Comparison of ENCODE assay signal across 8 cellular contexts in the genomic region with DNA sequence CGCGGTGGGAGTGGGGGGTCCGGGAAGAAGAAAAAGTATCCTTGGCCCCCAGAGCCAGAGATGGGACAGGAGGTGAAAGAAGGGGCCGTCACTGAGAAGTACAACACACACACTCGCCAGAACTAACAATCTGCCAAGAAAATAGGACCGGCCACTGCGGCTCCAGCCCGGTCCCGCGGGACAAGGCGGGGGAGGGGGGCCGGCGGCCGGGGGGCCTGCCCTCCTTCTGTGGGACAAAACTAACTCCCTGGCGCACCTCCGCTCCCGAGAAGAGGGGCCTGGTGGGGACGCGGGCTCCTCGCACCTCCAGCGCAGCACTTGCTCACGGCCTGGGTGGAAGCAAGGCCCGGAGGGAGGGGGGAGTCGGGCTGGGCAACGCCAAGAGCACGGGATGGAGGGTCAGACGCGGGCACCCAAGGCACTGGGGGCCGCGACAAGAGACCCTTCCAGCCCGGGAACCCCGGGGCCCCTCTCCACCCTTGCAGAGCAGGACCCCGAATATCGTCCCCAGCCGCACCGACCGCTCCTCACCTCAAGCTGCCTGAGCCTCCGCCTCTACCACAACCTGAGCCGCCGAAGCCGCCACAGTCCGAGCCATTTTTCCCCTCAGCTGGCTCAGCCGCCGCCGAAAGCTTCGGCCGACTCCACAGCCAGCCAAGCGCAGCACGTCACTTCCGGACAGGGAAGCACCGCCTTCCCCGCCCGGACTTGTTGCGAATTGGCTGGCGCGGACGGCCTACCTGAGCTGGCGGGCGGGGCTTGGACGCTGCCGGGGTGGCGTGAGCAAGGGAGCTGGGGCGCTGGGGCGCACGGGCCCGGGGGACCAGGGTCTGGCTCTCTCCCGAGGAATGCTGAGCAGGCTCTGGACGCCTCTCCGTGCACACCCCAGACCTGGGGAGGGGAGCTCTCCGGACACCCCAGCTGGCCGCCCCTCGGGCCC. TPM values are rescaled to one million over a fixed set of nuclear protein-coding genes. Genes with fewer than 3 reads are reported as not detected.
DNase-seq lines count a peak whose midpoint lies in the region; ATAC-seq lines count a peak whose summit lies in the region.

A gene with protein sequence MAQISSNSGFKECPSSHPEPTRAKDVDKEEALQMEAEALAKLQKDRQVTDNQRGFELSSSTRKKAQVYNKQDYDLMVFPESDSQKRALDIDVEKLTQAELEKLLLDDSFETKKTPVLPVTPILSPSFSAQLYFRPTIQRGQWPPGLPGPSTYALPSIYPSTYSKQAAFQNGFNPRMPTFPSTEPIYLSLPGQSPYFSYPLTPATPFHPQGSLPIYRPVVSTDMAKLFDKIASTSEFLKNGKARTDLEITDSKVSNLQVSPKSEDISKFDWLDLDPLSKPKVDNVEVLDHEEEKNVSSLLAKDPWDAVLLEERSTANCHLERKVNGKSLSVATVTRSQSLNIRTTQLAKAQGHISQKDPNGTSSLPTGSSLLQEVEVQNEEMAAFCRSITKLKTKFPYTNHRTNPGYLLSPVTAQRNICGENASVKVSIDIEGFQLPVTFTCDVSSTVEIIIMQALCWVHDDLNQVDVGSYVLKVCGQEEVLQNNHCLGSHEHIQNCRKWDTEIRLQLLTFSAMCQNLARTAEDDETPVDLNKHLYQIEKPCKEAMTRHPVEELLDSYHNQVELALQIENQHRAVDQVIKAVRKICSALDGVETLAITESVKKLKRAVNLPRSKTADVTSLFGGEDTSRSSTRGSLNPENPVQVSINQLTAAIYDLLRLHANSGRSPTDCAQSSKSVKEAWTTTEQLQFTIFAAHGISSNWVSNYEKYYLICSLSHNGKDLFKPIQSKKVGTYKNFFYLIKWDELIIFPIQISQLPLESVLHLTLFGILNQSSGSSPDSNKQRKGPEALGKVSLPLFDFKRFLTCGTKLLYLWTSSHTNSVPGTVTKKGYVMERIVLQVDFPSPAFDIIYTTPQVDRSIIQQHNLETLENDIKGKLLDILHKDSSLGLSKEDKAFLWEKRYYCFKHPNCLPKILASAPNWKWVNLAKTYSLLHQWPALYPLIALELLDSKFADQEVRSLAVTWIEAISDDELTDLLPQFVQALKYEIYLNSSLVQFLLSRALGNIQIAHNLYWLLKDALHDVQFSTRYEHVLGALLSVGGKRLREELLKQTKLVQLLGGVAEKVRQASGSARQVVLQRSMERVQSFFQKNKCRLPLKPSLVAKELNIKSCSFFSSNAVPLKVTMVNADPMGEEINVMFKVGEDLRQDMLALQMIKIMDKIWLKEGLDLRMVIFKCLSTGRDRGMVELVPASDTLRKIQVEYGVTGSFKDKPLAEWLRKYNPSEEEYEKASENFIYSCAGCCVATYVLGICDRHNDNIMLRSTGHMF (N-terminal part only) (minus strand): TSS at position 670 of the 940 bp plus-strand sequence. CDS start 38,245 bp downstream, outside the sequence.

- ATAC-seq in GM19397 (IDR thresholded peaks at IDR 0.05; ENCODE audit: unreplicated experiment) (peak; percentile 98), HG03565 (IDR thresholded peaks at IDR 0.05; ENCODE audit: unreplicated experiment) (peak; percentile 94), left lobe of liver (peak; percentile 97)

- DNase-seq in CD1c-positive myeloid dendritic cell (ENCODE audit: extremely low spot score), result peak; percentile 95
- peak; percentile 82 for DNase-seq in NCI-H748 treated with DMSO at 0.1 percent for 48 hours (lab: John Stamatoyannopoulos, UW)
- peak; percentile 82 to 91 for DNase-seq in activated CD4-positive, alpha-beta T cell treated with anti-CD3 and anti-CD28 coated beads, Interleukin-2, amount 50 U/mL, for 24 hours (ENCODE audit: low read depth in 1 of 2, low spot score in 1 of 2)
- peak; percentile 93 for DNase-seq in dedifferentiated amniotic fluid mesenchymal stem cell (ENCODE audit: extremely low spot score)
- peak; percentile 97 for DNase-seq in left lobe of liver (ENCODE audit: low spot score)
- DNase-seq in stimulated activated CD4-positive, alpha-beta T cell treated with anti-CD3 and anti-CD28 coated beads, Interleukin-2, amount 100 ng/mL, for 4 hours (ENCODE audit: low read depth), result peak; percentile 93

RNA-seq across cellular contexts. Expression of the gene that starts here (rescaled TPM):
- 20.5 TPM for total RNA-seq in left lobe of liver

Comparison
In these comparisons a context has a peak if more than half of its experiments do, and no peak if none do; other contexts are left out.
1. Peak in every context shown above with its lines: DNase-seq and ATAC-seq.